Comparison of ENCODE assay signal across 11 cellular contexts in the genomic region with DNA sequence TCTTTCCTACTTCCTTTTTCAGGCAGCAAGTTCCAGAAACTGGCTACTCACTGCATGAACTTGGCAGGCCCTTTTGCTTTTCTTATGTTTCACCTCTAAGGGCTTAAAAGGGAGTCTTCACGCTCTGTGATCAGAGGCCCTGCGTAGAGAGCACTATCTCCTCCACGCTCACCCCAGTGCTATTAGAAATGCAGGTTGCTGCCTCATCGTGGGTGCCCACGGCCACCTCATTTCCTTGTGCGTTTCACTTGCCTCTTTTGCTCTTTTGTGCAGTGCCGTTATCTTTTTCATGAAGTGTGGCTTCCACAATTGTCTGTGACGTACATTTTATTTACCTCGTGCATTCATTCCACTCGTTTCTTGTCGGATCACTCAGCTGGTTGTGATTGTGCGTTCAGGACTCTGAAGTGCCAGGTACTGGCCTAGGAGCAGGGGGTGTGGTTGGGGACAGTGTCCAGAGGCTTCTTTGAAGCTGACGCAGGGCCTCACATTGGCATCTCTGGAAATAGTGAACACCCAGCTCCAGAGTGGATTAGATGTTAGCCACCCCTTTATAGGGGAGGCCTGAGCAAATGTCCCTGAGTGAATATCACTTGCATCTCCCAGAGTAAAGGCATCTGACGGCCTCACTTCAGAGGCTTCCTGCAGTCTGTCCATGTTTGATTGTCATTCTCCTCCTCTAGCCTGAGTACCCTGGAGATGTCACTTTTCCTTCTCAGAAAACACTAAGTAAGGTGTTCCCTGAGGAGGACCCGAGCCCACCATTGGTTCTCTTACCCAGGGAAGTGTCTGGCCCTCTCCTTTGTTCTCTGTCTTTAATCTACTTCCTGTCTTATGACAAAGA. TPM values are rescaled to one million over a fixed set of nuclear protein-coding genes. Genes with fewer than 3 reads are reported as not detected.
DNase-seq lines count a peak whose midpoint lies in the region; ATAC-seq and TF ChIP-seq lines count a peak whose summit lies in the region.
"Had no signal": no experiment of that assay in that cellular context is flagged by ENCODE, and none has a peak within 500 bp of the region (broad histone marks: within the 10 kb centered on the region; RNA-seq: fewer than 3 reads in every experiment).

No MANE protein-coding gene starts in this region.

- H3K27ac ChIP-seq in endodermal cell (ENCODE audit: low read depth, low read length), result no peak overlapping the region
- H3K27ac ChIP-seq: breast epithelium had no signal

- ATAC-seq in HG03342 (IDR thresholded peaks at IDR 0.05; ENCODE audit: unreplicated experiment), result no peak

- H3K27ac Mint-ChIP-seq in endodermal cell, result peak overlapping the region; percentile 27

- no peaks in the 10 kb centered on the region for H3K9me3 ChIP-seq in endodermal cell (ENCODE audit: control insufficient read depth, low read length)
- H3K9me3 ChIP-seq: breast epithelium had no signal

- 92 to 95% methylated on average over 13 to 15 of the region's 15 CpGs for WGBS in endodermal cell (ENCODE audit: insufficient coverage in 1 of 2, insufficient read length in 1 of 2), 2 experiments

- no peaks in the 10 kb centered on the region for H3K9me3 Mint-ChIP-seq in endodermal cell

- no peaks in the 10 kb centered on the region for H3K4me1 ChIP-seq in endodermal cell (ENCODE audit: control insufficient read depth, insufficient read depth, low read length)
- H3K4me1 ChIP-seq: breast epithelium had no signal

- H3K4me1 Mint-ChIP-seq in endodermal cell, result peaks cover 35% of the 10 kb centered on the region

- H3K27me3 ChIP-seq in endodermal cell (ENCODE audit: control insufficient read depth, insufficient read depth, low read length, poor library complexity, severe bottlenecking), result no peaks in the 10 kb centered on the region
- H3K27me3 ChIP-seq: breast epithelium had no signal

- DNase-seq in T follicular helper cell (ENCODE audit: low read depth), result peak; percentile 66
- peak; percentile 67 for DNase-seq in activated T-cell treated with anti-CD3 and anti-CD28 coated beads, Interleukin-2, amount 50 U/mL, for 1 hour
- no peak for DNase-seq in endodermal cell
- DNase-seq in stimulated activated CD4-positive, alpha-beta T cell treated with anti-CD3 and anti-CD28 coated beads, Interleukin-4, amount 100 ng/mL, for 24 hours, result peak; percentile 50
- DNase-seq in CD1c-positive myeloid dendritic cell (ENCODE audit: extremely low spot score), result no peak
- DNase-seq in anterior cingulate cortex (lab: John Stamatoyannopoulos, UW), result no peak
- no peak for DNase-seq in NCI-H128 (lab: John Stamatoyannopoulos, UW; ENCODE audit: unreplicated experiment)
- DNase-seq: DMS153, NCI-H510A had no signal

- peaks cover 34% of the 10 kb centered on the region for H3K36me3 ChIP-seq in endodermal cell (ENCODE audit: control insufficient read depth, insufficient read depth, low read length)
- H3K36me3 ChIP-seq: breast epithelium had no signal

- no peak overlapping the region for H3K4me3 ChIP-seq in endodermal cell (ENCODE audit: low read length)
- H3K4me3 ChIP-seq: breast epithelium had no signal

- peaks cover 34% of the 10 kb centered on the region for H3K36me3 Mint-ChIP-seq in endodermal cell (ENCODE audit: low read depth)

- H3K27me3 Mint-ChIP-seq in endodermal cell (ENCODE audit: insufficient read depth), result no peaks in the 10 kb centered on the region

- H3K4me3 Mint-ChIP-seq in endodermal cell, result no peak overlapping the region

- no peak for TF ChIP-seq CTCF in endodermal cell (conservative IDR thresholded peaks at IDR 0.05)

- H3K9ac ChIP-seq in endodermal cell (ENCODE audit: extremely low read depth, low read length, poor library complexity, severe bottlenecking), result no peak overlapping the region

RNA-seq across cellular contexts. Expression of a gene that starts 10.4 kb away (rescaled TPM):
- total RNA-seq in endodermal cell, result 100 to 1,000 TPM in 1 of 2 donors, 10 to 100 TPM in 1; 91.6 to 114 TPM
- 60.9 TPM for polyA plus RNA-seq in endodermal cell (2013, experiment 1 of 2)
- 62.3 TPM for polyA plus RNA-seq in endodermal cell (2013, experiment 2 of 2)

RNA-seq across cellular contexts. Expression of a gene that starts 31.1 kb away (rescaled TPM):
- total RNA-seq in endodermal cell, result 10 to 100 TPM; 52.9 to 72.8 TPM
- polyA plus RNA-seq in endodermal cell (2013, experiment 1 of 2), result 24.1 TPM
- 22.4 TPM for polyA plus RNA-seq in endodermal cell (2013, experiment 2 of 2)

Comparison
In these comparisons a context has a peak if more than half of its experiments do, and no peak if none do; other contexts are left out.
1. DNase-seq: peak in T follicular helper cell (single experiment), activated T-cell treated with anti-CD3 and anti-CD28 coated beads, Interleukin-2, amount 50 U/mL, for 1 hour (single experiment) and stimulated activated CD4-positive, alpha-beta T cell treated with anti-CD3 and anti-CD28 coated beads, Interleukin-4, amount 100 ng/mL, for 24 hours (single experiment); none in endodermal cell (single experiment), CD1c-positive myeloid dendritic cell (single experiment), anterior cingulate cortex (0 of 58) and NCI-H128 (single experiment).